1 cellular context compared by ENCODE assay signal in the genomic region with DNA sequence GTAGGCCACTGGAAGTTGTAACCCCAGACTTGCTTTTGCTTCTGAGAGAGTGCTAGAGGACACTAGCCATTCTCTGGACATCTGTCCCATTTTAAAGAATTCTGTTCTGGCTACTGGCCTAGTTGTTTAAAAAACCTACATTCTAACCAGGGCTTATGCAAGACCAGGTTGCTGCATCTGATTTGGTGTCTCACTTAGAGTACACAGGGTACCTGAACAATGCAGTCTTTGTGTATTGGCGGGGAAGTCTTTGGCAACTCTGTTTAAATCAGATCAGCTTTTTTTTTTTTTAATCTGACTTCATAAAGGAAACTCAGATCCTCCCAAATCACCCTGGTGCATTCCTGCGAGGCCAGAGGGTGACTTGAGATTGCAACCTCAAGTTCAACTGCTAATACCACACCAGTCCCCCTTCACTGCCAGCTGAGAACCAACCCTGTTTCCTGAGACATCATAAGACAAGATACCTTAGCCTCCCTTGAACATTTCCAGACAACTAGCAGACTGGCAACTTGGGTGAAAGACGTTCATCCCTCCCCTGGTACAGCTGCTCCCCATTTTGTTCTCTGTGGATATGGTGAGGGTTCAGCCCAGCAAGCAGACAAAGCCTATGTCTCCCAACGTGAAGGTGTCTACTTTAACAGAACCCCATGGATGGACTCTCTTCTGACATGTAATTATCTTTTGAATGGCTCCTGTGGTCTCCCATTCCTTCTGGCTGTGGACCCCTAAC.
TF ChIP-seq lines count a peak whose summit lies in the region.

No MANE protein-coding gene starts in this region.

TF ChIP-seq in HepG2, 621 proteins besides CTCF, POLR2A, EP300 and RAD21 (continues in another document):
- TF ChIP-seq ZNF20 (CRISPR knock-in tag; IDR thresholded peaks at IDR 0.05) = no peak
- no peak for TF ChIP-seq ZC3H4 (CRISPR knock-in tag; IDR thresholded peaks at IDR 0.05; ENCODE audit: borderline replicate concordance)
- TF ChIP-seq TMF1 (CRISPR knock-in tag; IDR thresholded peaks at IDR 0.05; ENCODE audit: low read depth) = no peak
- TF ChIP-seq ZNF138 (CRISPR knock-in tag; IDR thresholded peaks at IDR 0.05; ENCODE audit: low read depth) = no peak
- no peak for TF ChIP-seq GABPA (IDR thresholded peaks at IDR 0.05; ENCODE audit: low read depth, low read length)
- TF ChIP-seq GABPA (CRISPR knock-in tag; IDR thresholded peaks at IDR 0.05; ENCODE audit: low read depth) = no peak
- no peak for TF ChIP-seq KAT7 (CRISPR knock-in tag; IDR thresholded peaks at IDR 0.05; ENCODE audit: borderline replicate concordance)
- no peak for TF ChIP-seq ZNF180 (CRISPR knock-in tag; IDR thresholded peaks at IDR 0.05; ENCODE audit: borderline replicate concordance, low read depth)
- TF ChIP-seq BRF2 (CRISPR knock-in tag; IDR thresholded peaks at IDR 0.05) = no peak
- TF ChIP-seq, protein P1, sequence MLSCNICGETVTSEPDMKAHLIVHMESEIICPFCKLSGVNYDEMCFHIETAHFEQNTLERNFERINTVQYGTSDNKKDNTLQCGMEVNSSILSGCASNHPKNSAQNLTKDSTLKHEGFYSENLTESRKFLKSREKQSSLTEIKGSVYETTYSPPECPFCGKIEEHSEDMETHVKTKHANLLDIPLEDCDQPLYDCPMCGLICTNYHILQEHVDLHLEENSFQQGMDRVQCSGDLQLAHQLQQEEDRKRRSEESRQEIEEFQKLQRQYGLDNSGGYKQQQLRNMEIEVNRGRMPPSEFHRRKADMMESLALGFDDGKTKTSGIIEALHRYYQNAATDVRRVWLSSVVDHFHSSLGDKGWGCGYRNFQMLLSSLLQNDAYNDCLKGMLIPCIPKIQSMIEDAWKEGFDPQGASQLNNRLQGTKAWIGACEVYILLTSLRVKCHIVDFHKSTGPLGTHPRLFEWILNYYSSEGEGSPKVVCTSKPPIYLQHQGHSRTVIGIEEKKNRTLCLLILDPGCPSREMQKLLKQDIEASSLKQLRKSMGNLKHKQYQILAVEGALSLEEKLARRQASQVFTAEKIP (CRISPR knock-in tag; IDR thresholded peaks at IDR 0.05; ENCODE audit: borderline replicate concordance) = no peak
- TF ChIP-seq ETV6 (CRISPR knock-in tag; conservative IDR thresholded peaks at IDR 0.05) = no peak
- TF ChIP-seq, protein P2, sequence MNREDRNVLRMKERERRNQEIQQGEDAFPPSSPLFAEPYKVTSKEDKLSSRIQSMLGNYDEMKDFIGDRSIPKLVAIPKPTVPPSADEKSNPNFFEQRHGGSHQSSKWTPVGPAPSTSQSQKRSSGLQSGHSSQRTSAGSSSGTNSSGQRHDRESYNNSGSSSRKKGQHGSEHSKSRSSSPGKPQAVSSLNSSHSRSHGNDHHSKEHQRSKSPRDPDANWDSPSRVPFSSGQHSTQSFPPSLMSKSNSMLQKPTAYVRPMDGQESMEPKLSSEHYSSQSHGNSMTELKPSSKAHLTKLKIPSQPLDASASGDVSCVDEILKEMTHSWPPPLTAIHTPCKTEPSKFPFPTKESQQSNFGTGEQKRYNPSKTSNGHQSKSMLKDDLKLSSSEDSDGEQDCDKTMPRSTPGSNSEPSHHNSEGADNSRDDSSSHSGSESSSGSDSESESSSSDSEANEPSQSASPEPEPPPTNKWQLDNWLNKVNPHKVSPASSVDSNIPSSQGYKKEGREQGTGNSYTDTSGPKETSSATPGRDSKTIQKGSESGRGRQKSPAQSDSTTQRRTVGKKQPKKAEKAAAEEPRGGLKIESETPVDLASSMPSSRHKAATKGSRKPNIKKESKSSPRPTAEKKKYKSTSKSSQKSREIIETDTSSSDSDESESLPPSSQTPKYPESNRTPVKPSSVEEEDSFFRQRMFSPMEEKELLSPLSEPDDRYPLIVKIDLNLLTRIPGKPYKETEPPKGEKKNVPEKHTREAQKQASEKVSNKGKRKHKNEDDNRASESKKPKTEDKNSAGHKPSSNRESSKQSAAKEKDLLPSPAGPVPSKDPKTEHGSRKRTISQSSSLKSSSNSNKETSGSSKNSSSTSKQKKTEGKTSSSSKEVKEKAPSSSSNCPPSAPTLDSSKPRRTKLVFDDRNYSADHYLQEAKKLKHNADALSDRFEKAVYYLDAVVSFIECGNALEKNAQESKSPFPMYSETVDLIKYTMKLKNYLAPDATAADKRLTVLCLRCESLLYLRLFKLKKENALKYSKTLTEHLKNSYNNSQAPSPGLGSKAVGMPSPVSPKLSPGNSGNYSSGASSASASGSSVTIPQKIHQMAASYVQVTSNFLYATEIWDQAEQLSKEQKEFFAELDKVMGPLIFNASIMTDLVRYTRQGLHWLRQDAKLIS (CRISPR knock-in tag; IDR thresholded peaks at IDR 0.05) = 0 out of 2 replicates have a peak, but pooled peaks have one; percentile 46
- TF ChIP-seq ESRRA (CRISPR knock-in tag; IDR thresholded peaks at IDR 0.05; ENCODE audit: low read depth) = no peak
- no peak for TF ChIP-seq ZNF597 (CRISPR knock-in tag; IDR thresholded peaks at IDR 0.05)
- TF ChIP-seq, protein P3, sequence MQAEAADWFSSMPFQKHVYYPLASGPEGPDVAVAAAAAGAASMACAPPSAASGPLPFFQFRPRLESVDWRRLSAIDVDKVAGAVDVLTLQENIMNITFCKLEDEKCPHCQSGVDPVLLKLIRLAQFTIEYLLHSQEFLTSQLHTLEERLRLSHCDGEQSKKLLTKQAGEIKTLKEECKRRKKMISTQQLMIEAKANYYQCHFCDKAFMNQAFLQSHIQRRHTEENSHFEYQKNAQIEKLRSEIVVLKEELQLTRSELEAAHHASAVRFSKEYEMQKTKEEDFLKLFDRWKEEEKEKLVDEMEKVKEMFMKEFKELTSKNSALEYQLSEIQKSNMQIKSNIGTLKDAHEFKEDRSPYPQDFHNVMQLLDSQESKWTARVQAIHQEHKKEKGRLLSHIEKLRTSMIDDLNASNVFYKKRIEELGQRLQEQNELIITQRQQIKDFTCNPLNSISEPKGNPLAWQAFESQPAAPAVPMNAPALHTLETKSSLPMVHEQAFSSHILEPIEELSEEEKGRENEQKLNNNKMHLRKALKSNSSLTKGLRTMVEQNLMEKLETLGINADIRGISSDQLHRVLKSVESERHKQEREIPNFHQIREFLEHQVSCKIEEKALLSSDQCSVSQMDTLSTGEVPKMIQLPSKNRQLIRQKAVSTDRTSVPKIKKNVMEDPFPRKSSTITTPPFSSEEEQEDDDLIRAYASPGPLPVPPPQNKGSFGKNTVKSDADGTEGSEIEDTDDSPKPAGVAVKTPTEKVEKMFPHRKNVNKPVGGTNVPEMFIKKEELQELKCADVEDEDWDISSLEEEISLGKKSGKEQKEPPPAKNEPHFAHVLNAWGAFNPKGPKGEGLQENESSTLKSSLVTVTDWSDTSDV (CRISPR knock-in tag; IDR thresholded peaks at IDR 0.05) = no peak
- TF ChIP-seq ZSCAN30 (CRISPR knock-in tag; IDR thresholded peaks at IDR 0.05) = no peak
- TF ChIP-seq ZNF17 (CRISPR knock-in tag; IDR thresholded peaks at IDR 0.05) = no peak
- no peak for TF ChIP-seq KDM1A (CRISPR knock-in tag; IDR thresholded peaks at IDR 0.05)
- TF ChIP-seq RFXAP (CRISPR knock-in tag; IDR thresholded peaks at IDR 0.05; ENCODE audit: borderline replicate concordance) = no peak
- TF ChIP-seq SCMH1 (CRISPR knock-in tag; IDR thresholded peaks at IDR 0.05; ENCODE audit: borderline replicate concordance) = no peak
- no peak for TF ChIP-seq SMAD9 (CRISPR knock-in tag; IDR thresholded peaks at IDR 0.05)
- TF ChIP-seq CBX2 (IDR thresholded peaks at IDR 0.05; ENCODE audit: low read depth, low read length) = no peak
- no peak for TF ChIP-seq CBX2 (CRISPR knock-in tag; IDR thresholded peaks at IDR 0.05; ENCODE audit: low read depth)
- TF ChIP-seq ZNF33B (CRISPR knock-in tag; IDR thresholded peaks at IDR 0.05) = no peak
- no peak for TF ChIP-seq RAD51 (IDR thresholded peaks at IDR 0.05; ENCODE audit: borderline replicate concordance)
- TF ChIP-seq, protein P4, sequence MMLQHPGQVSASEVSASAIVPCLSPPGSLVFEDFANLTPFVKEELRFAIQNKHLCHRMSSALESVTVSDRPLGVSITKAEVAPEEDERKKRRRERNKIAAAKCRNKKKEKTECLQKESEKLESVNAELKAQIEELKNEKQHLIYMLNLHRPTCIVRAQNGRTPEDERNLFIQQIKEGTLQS (CRISPR knock-in tag; IDR thresholded peaks at IDR 0.05) = peak; percentile 28; the same call in 1 of the 2 replicates
- TF ChIP-seq ZBTB25 (CRISPR knock-in tag; IDR thresholded peaks at IDR 0.05) = no peak
- TF ChIP-seq RORA (CRISPR knock-in tag; IDR thresholded peaks at IDR 0.05) = no peak
- no peak for TF ChIP-seq ZNF432 (CRISPR knock-in tag; IDR thresholded peaks at IDR 0.05; ENCODE audit: borderline replicate concordance)
- TF ChIP-seq FIP1L1 (IDR thresholded peaks at IDR 0.05; ENCODE audit: borderline replicate concordance, insufficient read depth, low read depth, low read length) = no peak
- no peak for TF ChIP-seq KDM2A (CRISPR knock-in tag; IDR thresholded peaks at IDR 0.05; ENCODE audit: borderline replicate concordance, low read depth)
- peak; percentile 58; the same call in 1 of the 2 replicates for TF ChIP-seq SAP130 (CRISPR knock-in tag; IDR thresholded peaks at IDR 0.05; ENCODE audit: low read depth)
- TF ChIP-seq ZFP36 (IDR thresholded peaks at IDR 0.05; ENCODE audit: borderline replicate concordance, low read depth, low read length, partially characterized antibody) = no peak
- TF ChIP-seq LCORL (IDR thresholded peaks at IDR 0.05) = 0 out of 2 replicates have a peak, but pooled peaks have one; percentile 46
- peak; percentile 32; the same call in 1 of the 2 replicates for TF ChIP-seq LCORL (CRISPR knock-in tag; IDR thresholded peaks at IDR 0.05)
- no peak for TF ChIP-seq ZNF703 (CRISPR knock-in tag; IDR thresholded peaks at IDR 0.05; ENCODE audit: borderline replicate concordance)
- no peak for TF ChIP-seq DMTF1 (CRISPR knock-in tag; IDR thresholded peaks at IDR 0.05)
- peak; percentile 69; the same call in 1 of the 2 replicates for TF ChIP-seq HMG20A (CRISPR knock-in tag; IDR thresholded peaks at IDR 0.05; ENCODE audit: borderline replicate concordance)
- no peak for TF ChIP-seq ZNF605 (CRISPR knock-in tag; IDR thresholded peaks at IDR 0.05)
- TF ChIP-seq ZNF207 (IDR thresholded peaks at IDR 0.05; ENCODE audit: borderline replicate concordance) = no peak
- TF ChIP-seq U2AF2 (IDR thresholded peaks at IDR 0.05; ENCODE audit: low read depth, low read length) = no peak
- peak; percentile 32; the same call in 1 of the 2 replicates for TF ChIP-seq TBX2 (CRISPR knock-in tag; IDR thresholded peaks at IDR 0.05; ENCODE audit: borderline replicate concordance)
- no peak for TF ChIP-seq FOSL1 (CRISPR knock-in tag; IDR thresholded peaks at IDR 0.05; ENCODE audit: borderline replicate concordance)
- no peak for TF ChIP-seq IKZF1 (IDR thresholded peaks at IDR 0.05)
- no peak for TF ChIP-seq NFYB (CRISPR knock-in tag; IDR thresholded peaks at IDR 0.05)
- TF ChIP-seq RFX5 (IDR thresholded peaks at IDR 0.05; ENCODE audit: low read depth, low read length) = no peak
- peak; percentile 34; the same call in 1 of the 2 replicates for TF ChIP-seq FOSL2 (CRISPR knock-in tag; IDR thresholded peaks at IDR 0.05)
- no peak for TF ChIP-seq ARHGAP35 (CRISPR knock-in tag; IDR thresholded peaks at IDR 0.05; ENCODE audit: borderline replicate concordance)
- no peak for TF ChIP-seq GLI4 (CRISPR knock-in tag; IDR thresholded peaks at IDR 0.05; ENCODE audit: borderline replicate concordance)
- no peak for TF ChIP-seq ZNF850 (CRISPR knock-in tag; conservative IDR thresholded peaks at IDR 0.05)
- TF ChIP-seq, protein P5, sequence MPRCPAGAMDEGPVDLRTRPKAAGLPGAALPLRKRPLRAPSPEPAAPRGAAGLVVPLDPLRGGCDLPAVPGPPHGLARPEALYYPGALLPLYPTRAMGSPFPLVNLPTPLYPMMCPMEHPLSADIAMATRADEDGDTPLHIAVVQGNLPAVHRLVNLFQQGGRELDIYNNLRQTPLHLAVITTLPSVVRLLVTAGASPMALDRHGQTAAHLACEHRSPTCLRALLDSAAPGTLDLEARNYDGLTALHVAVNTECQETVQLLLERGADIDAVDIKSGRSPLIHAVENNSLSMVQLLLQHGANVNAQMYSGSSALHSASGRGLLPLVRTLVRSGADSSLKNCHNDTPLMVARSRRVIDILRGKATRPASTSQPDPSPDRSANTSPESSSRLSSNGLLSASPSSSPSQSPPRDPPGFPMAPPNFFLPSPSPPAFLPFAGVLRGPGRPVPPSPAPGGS (CRISPR knock-in tag; IDR thresholded peaks at IDR 0.05) = no peak
- TF ChIP-seq RFXANK (CRISPR knock-in tag; IDR thresholded peaks at IDR 0.05) = no peak
